Comparison of ENCODE assay signal across 25 cellular contexts in genomic region chr15:43006991-43007390, GRCh38.
A peak's percentile ranks its signal among the peaks of the same experiment; 100 is the strongest.
DNase-seq lines count a peak whose midpoint lies in the region; ATAC-seq, FAIRE-seq and TF ChIP-seq lines count a peak whose summit lies in the region.
"Had no signal": no experiment of that assay in that cellular context is flagged by ENCODE, and none has a peak within 500 bp of the region (broad histone marks: within the 10 kb centered on the region; RNA-seq: fewer than 3 reads in every experiment).

No MANE protein-coding gene starts in this region.

- no peak overlapping the region for H2AFZ ChIP-seq in K562 (ENCODE audit: low read depth, low read length)

- H3K27me3 ChIP-seq in K562 (ENCODE audit: control insufficient read depth in 2 of 2, insufficient read depth in 2 of 2, low read length in 2 of 2): no peaks in the 10 kb centered on the region
- H3K27me3 ChIP-seq: BE2C, BLaER1 had no signal

- TF ChIP-seq RAD21 in K562 (CRISPR knock-in tag; conservative IDR thresholded peaks at IDR 0.05 in 1 of 2, IDR thresholded peaks at IDR 0.05 in 1 of 2): no peak

- intact Hi-C loops in K562 (cut with micrococcal nuclease): no loop called here

- H3K4me3 Mint-ChIP-seq in glutamatergic neuron (ENCODE audit: unreplicated experiment) (no peak overlapping the region), immature natural killer cell (no peak overlapping the region), mesothelial cell of epicardium (no peak overlapping the region)
- H3K4me3 Mint-ChIP-seq: CD14-positive monocyte; CD4-positive, alpha-beta memory T cell; CD4-positive, CD25-positive, alpha-beta regulatory T cell; CD8-positive, alpha-beta memory T cell had no signal

- in situ Hi-C loops in G401 (cut with HindIII; ENCODE audit: low sequenced_read_pairs): no loop called here
- in situ Hi-C loops in K562 (cut with MboI): no loop called here

- H3K4me2 ChIP-seq in K562 (ENCODE audit: insufficient read depth, low read length): no peak overlapping the region
- H3K4me2 ChIP-seq: BLaER1 had no signal

- peaks cover 3% of the 10 kb centered on the region for H3K4me1 Mint-ChIP-seq in glutamatergic neuron (ENCODE audit: low read depth, unreplicated experiment)
- H3K4me1 Mint-ChIP-seq in immature natural killer cell: no peaks in the 10 kb centered on the region
- no peaks in the 10 kb centered on the region for H3K4me1 Mint-ChIP-seq in mesothelial cell of epicardium
- H3K4me1 Mint-ChIP-seq: CD14-positive monocyte; CD4-positive, CD25-positive, alpha-beta regulatory T cell; CD8-positive, alpha-beta memory T cell had no signal

- TF ChIP-seq CTCF in K562 (IDR thresholded peaks at IDR 0.05 in 2 of 3, conservative IDR thresholded peaks at IDR 0.05 in 1 of 3; ENCODE audit: insufficient read depth in 2 of 3, low read depth in 1 of 3, low read length in 3 of 3) (no peak), glutamatergic neuron (IDR thresholded peaks at IDR 0.05; ENCODE audit: partially characterized antibody, unreplicated experiment) (no peak), mesothelial cell of epicardium (IDR thresholded peaks at IDR 0.05; ENCODE audit: unreplicated experiment) (no peak)

- FAIRE-seq in K562 (lab: Jason Lieb, UNC): peak; percentile 23
- FAIRE-seq: GM12891, GM19239 had no signal

- ATAC-seq in K562 (no peak), GM21528 (IDR thresholded peaks at IDR 0.05; ENCODE audit: low FRiP score, unreplicated experiment) (no peak)

- no peak overlapping the region for H3K27ac ChIP-seq in K562 (ENCODE audit: extremely low read depth, low read depth, low read length)
- H3K27ac ChIP-seq: BLaER1 had no signal

- DNase-seq in G401 (ENCODE audit: low spot score) (peak; percentile 88), K562 (ENCODE audit: extremely low read depth in 1 of 4, low spot score in 3 of 4) (no peak), cerebellar nuclear complex (lab: John Stamatoyannopoulos, UW) (peak; percentile 29 to 81), glutamatergic neuron (no peak), immature natural killer cell (no peak), mesothelial cell of epicardium (ENCODE audit: low spot score in 2 of 2, unreplicated experiment in 2 of 2) (no peak)
- DNase-seq: 8988T; ACHN; BE2C; CD4-positive, alpha-beta memory T cell; CD4-positive, CD25-positive, alpha-beta regulatory T cell; CD8-positive, alpha-beta memory T cell; COR-L47; DMS 273 treated with DMSO at 0.1 percent for 48 hours; DMS153; DMS53; DMS79; DND-41; EL; GF-D8 had no signal

- H3K9ac ChIP-seq in K562 (ENCODE audit: insufficient read depth in 1 of 2, low read depth in 2 of 2, low read length in 2 of 2): no peak overlapping the region
- H3K9ac ChIP-seq: BLaER1 had no signal

- H3K36me3 Mint-ChIP-seq in glutamatergic neuron (ENCODE audit: unreplicated experiment) (peaks cover 9% of the 10 kb centered on the region), immature natural killer cell (peaks cover 7 to 26% (median 17%) of the 10 kb centered on the region in 3 donors), mesothelial cell of epicardium (peaks cover 45% of the 10 kb centered on the region)

- POLR2A ChIA-PET in K562 (lab: Yijun Ruan, JAX): no interaction called here

- no peak for TF ChIP-seq POLR2A in K562 (conservative IDR thresholded peaks at IDR 0.05)

- no peaks in the 10 kb centered on the region for H4K20me1 ChIP-seq in K562 (replicated peaks; ENCODE audit: control insufficient read depth, insufficient read depth, low read length)
- H4K20me1 ChIP-seq: BLaER1 had no signal

- peaks cover 0 to 4% of the 10 kb centered on the region in 2 experiments; a peak in 2 of 5 replicates for H3K4me1 ChIP-seq in K562 (replicated peaks in 1 of 2; ENCODE audit: control insufficient read depth in 2 of 2, insufficient read depth in 2 of 2, low read length in 2 of 2)
- H3K4me1 ChIP-seq: BE2C, BLaER1 had no signal

- H3K36me3 ChIP-seq in K562 (ENCODE audit: control insufficient read depth, insufficient read depth, low read length): peaks cover 51% of the 10 kb centered on the region; the same call in 1 of the 3 replicates

- no peak overlapping the region for H3K4me3 ChIP-seq in K562
- H3K4me3 ChIP-seq: BLaER1 had no signal

- H3K9me3 ChIP-seq in K562 (replicated peaks; ENCODE audit: control insufficient read depth, insufficient read depth, low read depth, low read length): no peaks in the 10 kb centered on the region
- H3K9me3 ChIP-seq: BE2C had no signal

- H3K9me3 Mint-ChIP-seq in glutamatergic neuron (ENCODE audit: unreplicated experiment) (peaks cover 3% of the 10 kb centered on the region), immature natural killer cell (no peaks in the 10 kb centered on the region), mesothelial cell of epicardium (peaks cover 4% of the 10 kb centered on the region)
- H3K9me3 Mint-ChIP-seq: CD4-positive, CD25-positive, alpha-beta regulatory T cell; CD8-positive, alpha-beta memory T cell had no signal

- no peaks in the 10 kb centered on the region for H3K9me1 ChIP-seq in K562 (ENCODE audit: control insufficient read depth, insufficient read depth, low read length)

- H3K27ac Mint-ChIP-seq in glutamatergic neuron (ENCODE audit: unreplicated experiment) (peak overlapping the region; percentile 38), immature natural killer cell (no peak overlapping the region), mesothelial cell of epicardium (no peak overlapping the region)
- H3K27ac Mint-ChIP-seq: CD14-positive monocyte; CD4-positive, alpha-beta memory T cell; CD4-positive, CD25-positive, alpha-beta regulatory T cell; CD8-positive, alpha-beta memory T cell had no signal

- CTCF ChIA-PET in K562 (lab: Yijun Ruan, JAX; ENCODE audit: low intra/inter-chr PET ratio): no interaction called here

- BruUV-seq in K562 (replicated peaks; lab: Mats Ljungman, UMichigan): no TSS peak

- WGBS in K562 (ENCODE audit: insufficient coverage, low coverage, missing lambda C conversion rate): 83% methylated on average over 3 of the region's 3 CpGs

- TF ChIP-seq EP300 in K562 (IDR thresholded peaks at IDR 0.05; ENCODE audit: low read length): no peak

- H3K27me3 Mint-ChIP-seq in glutamatergic neuron (ENCODE audit: unreplicated experiment): peaks cover 2% of the 10 kb centered on the region
- peaks cover 0 to 3% (median 0%) of the 10 kb centered on the region in 3 donors for H3K27me3 Mint-ChIP-seq in immature natural killer cell (ENCODE audit: low read depth in 3 of 3)
- no peaks in the 10 kb centered on the region for H3K27me3 Mint-ChIP-seq in mesothelial cell of epicardium (ENCODE audit: low read depth)
- H3K27me3 Mint-ChIP-seq: CD4-positive, alpha-beta memory T cell; CD4-positive, CD25-positive, alpha-beta regulatory T cell; CD8-positive, alpha-beta memory T cell had no signal

- H3K79me2 ChIP-seq in K562 (ENCODE audit: control insufficient read depth, insufficient read depth, low read length): no peaks in the 10 kb centered on the region

TF ChIP-seq in K562, 482 proteins besides CTCF, POLR2A, EP300 and RAD21:
- no peak for TF ChIP-seq THRB (CRISPR knock-in tag; conservative IDR thresholded peaks at IDR 0.05)
- no peak for TF ChIP-seq SUPT5H (IDR thresholded peaks at IDR 0.05)
- no peak for TF ChIP-seq RBBP5 (IDR thresholded peaks at IDR 0.05; ENCODE audit: borderline replicate concordance, insufficient read depth, low read length, poor library complexity, severe bottlenecking)
TF ChIP-seq in K562: peak in this region for 0.

Comparison
In these comparisons a context has a peak if more than half of its experiments do, and no peak if none do; other contexts are left out.
1. DNase-seq: peak in G401 (single experiment) and cerebellar nuclear complex (2 of 2); none in K562 (0 of 4), glutamatergic neuron (single experiment), immature natural killer cell (0 of 3) and mesothelial cell of epicardium (0 of 2).